In the genomic region with DNA sequence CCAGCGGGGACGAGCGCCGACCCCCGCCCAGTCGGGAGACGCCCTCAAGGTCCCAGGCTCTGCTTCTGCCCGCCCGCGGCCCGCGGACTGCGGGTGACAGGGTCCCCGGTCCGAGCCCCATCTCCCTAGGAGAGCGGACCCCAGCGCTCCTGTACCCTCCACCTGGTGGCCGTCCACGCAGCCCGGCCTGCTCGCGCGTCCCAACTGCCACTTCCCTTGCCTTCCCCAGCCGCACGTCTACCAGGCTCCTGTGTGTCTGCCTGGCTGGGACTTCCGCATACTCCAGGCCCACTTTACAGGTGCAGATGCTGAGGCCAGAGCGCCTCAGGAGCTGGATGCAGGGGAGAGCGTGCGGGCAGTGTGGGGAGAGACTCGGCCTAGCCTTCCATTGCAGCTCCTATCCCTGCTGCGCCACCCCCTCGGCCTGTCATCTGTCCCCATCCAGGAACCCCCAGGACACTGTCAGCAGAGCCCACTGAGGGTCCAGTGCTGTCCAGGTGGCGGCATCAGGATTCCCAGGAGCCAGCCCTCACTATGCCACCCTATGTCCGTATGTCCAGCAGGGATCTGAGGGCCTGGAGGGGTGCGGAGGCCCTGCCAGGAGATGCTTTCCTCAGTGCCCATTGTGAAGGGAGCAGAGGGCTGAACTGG, we compare ENCODE assay signal across 7 cellular contexts. TPM values are rescaled to one million over a fixed set of nuclear protein-coding genes. Genes with fewer than 3 reads are reported as not detected.
A peak's percentile ranks its signal among the peaks of the same experiment; 100 is the strongest.
DNase-seq lines count a peak whose midpoint lies in the region; ATAC-seq and TF ChIP-seq lines count a peak whose summit lies in the region.

No MANE protein-coding gene starts in this region.

- peak overlapping the region; percentile 89 for H2AFZ ChIP-seq in GM23338
- H2AFZ ChIP-seq in trophoblast cell (ENCODE audit: insufficient read depth, low read length, poor library complexity): peak overlapping the region; percentile 85

- H3K23ac ChIP-seq in trophoblast cell (ENCODE audit: low read length): no peak overlapping the region

- peak overlapping the region; percentile 85 for H3K4me2 ChIP-seq in GM23338
- peak overlapping the region; percentile 100 for H3K4me2 ChIP-seq in trophoblast cell (ENCODE audit: low read length)

- H3K4me3 ChIP-seq in GM23338 (peak overlapping the region; percentile 77), SJSA1 (peak overlapping the region; percentile 68), fibroblast of villous mesenchyme (ENCODE audit: low read depth, low read length) (peak overlapping the region; percentile 67), trophoblast cell (ENCODE audit: low read depth, low read length) (peak overlapping the region; percentile 82)

- H3K18ac ChIP-seq in trophoblast cell (ENCODE audit: low read length): peak overlapping the region; percentile 9

- H3K14ac ChIP-seq in trophoblast cell (ENCODE audit: low read length): peak overlapping the region; percentile 82

- peak overlapping the region; percentile 82 for H4K12ac ChIP-seq in trophoblast cell (ENCODE audit: low read depth, low read length)

- WGBS in trophoblast cell (ENCODE audit: extremely low coverage, insufficient coverage, insufficient read length): no CpG with 5 or more reads among the region's 35 CpGs

- peak overlapping the region; percentile 11 for H2BK12ac ChIP-seq in trophoblast cell (ENCODE audit: low read length)

- no peaks in the 10 kb centered on the region; the same call in 2 of the 3 replicates for H3K9me3 Mint-ChIP-seq in GM23338

- H3K27ac ChIP-seq in GM23338 (ENCODE audit: low read depth): no peak overlapping the region
- H3K27ac ChIP-seq in SJSA1: peak overlapping the region; percentile 35; the same call in 1 of the 2 replicates
- peak overlapping the region; percentile 24 for H3K27ac ChIP-seq in trophoblast cell (ENCODE audit: low read depth, low read length)

- H3K36me3 Mint-ChIP-seq in GM23338 (ENCODE audit: low read depth): no peaks in the 10 kb centered on the region; the same call in 2 of the 3 replicates

- H3K9ac ChIP-seq in trophoblast cell (ENCODE audit: low read length): peak overlapping the region; percentile 71

- no peak for TF ChIP-seq CTCF in GM23338 (conservative IDR thresholded peaks at IDR 0.05; ENCODE audit: low read depth in 2 of 2)
- TF ChIP-seq CTCF in fibroblast of villous mesenchyme (IDR thresholded peaks at IDR 0.05; ENCODE audit: insufficient read depth, low read depth, low read length): no peak

- H3K9me3 ChIP-seq in SJSA1 (replicated peaks) (0 out of 2 replicates have a peak, but pooled peaks cover 4% of the 10 kb centered on the region), trophoblast cell (ENCODE audit: insufficient read depth, low read depth, low read length) (no peaks in the 10 kb centered on the region)

- peak overlapping the region; percentile 22 for H2BK5ac ChIP-seq in trophoblast cell (ENCODE audit: low read depth, low read length, poor library complexity)

- peak; percentile 48 for ATAC-seq in GM23338

- H3K27ac Mint-ChIP-seq in GM23338: no peak overlapping the region

- peak overlapping the region; percentile 81 for H3K4me3 Mint-ChIP-seq in GM23338

- no peaks in the 10 kb centered on the region for H4K20me1 ChIP-seq in GM23338 (replicated peaks; ENCODE audit: insufficient read depth)

- peaks cover 16% of the 10 kb centered on the region; the same call in 1 of the 2 replicates for H3F3A ChIP-seq in GM23338 (replicated peaks; ENCODE audit: low read depth)

- H3K36me3 ChIP-seq in GM23338 (ENCODE audit: insufficient read depth) (no peaks in the 10 kb centered on the region), SJSA1 (no peaks in the 10 kb centered on the region), trophoblast cell (ENCODE audit: control insufficient read depth in 1 of 2, insufficient read depth in 2 of 2, low read length in 2 of 2) (no peaks in the 10 kb centered on the region)

- H3K4me1 ChIP-seq in GM23338 (ENCODE audit: insufficient read depth): peaks cover 4% of the 10 kb centered on the region; the same call in 1 of the 2 replicates
- H3K4me1 ChIP-seq in SJSA1 (replicated peaks): peaks cover 13% of the 10 kb centered on the region
- H3K4me1 ChIP-seq in trophoblast cell (ENCODE audit: control insufficient read depth in 1 of 2, insufficient read depth in 2 of 2, low read length in 2 of 2): peaks cover 0 to 5% of the 10 kb centered on the region in 2 experiments

- H3K9me2 ChIP-seq in GM23338 (ENCODE audit: insufficient read depth): no peaks in the 10 kb centered on the region

- peaks cover 19% of the 10 kb centered on the region for H3K27me3 ChIP-seq in GM23338 (ENCODE audit: insufficient read depth)
- no peaks in the 10 kb centered on the region for H3K27me3 ChIP-seq in SJSA1 (replicated peaks)
- H3K27me3 ChIP-seq in trophoblast cell (ENCODE audit: insufficient read depth, low read length): no peaks in the 10 kb centered on the region

- H3K4ac ChIP-seq in trophoblast cell (ENCODE audit: low read depth, low read length): peak overlapping the region; percentile 32

- peak overlapping the region; percentile 92 for H4K91ac ChIP-seq in trophoblast cell (ENCODE audit: low read depth, low read length)

- peaks cover 20% of the 10 kb centered on the region for H3K27me3 Mint-ChIP-seq in GM23338 (ENCODE audit: insufficient read depth, low read depth, poor library complexity)

- H4K8ac ChIP-seq in trophoblast cell (ENCODE audit: low read depth, low read length): peak overlapping the region; percentile 86

- no peaks in the 10 kb centered on the region for H3K79me2 ChIP-seq in GM23338 (replicated peaks; ENCODE audit: insufficient read depth)
- peaks cover 4% of the 10 kb centered on the region for H3K79me2 ChIP-seq in trophoblast cell (ENCODE audit: control insufficient read depth, insufficient read depth, low read length, poor library complexity)

- DNase-seq in GM23338 (ENCODE audit: low spot score) (peak; percentile 54), SJSA1 (ENCODE audit: low read depth in 1 of 2, low spot score in 2 of 2) (no peak), fibroblast of villous mesenchyme (ENCODE audit: low read depth) (no peak), trophoblast cell (peak; percentile 60 to 78), SKM-1 (lab: John Stamatoyannopoulos, UW; ENCODE audit: unreplicated experiment) (no peak), NK-92 (lab: John Stamatoyannopoulos, UW; ENCODE audit: unreplicated experiment) (no peak), RPMI8226 (no peak)

- H2AK5ac ChIP-seq in trophoblast cell (ENCODE audit: low read length): peak overlapping the region; percentile 11

- peaks cover 10% of the 10 kb centered on the region for H3K79me1 ChIP-seq in trophoblast cell (ENCODE audit: low read length)

- no peaks in the 10 kb centered on the region for H3K4me1 Mint-ChIP-seq in GM23338

- peak overlapping the region; percentile 73 for H2BK120ac ChIP-seq in trophoblast cell (ENCODE audit: insufficient read depth, low read length, poor library complexity)

TF ChIP-seq in GM23338, 12 proteins besides CTCF, POLR2A, EP300 and RAD21:
- TF ChIP-seq POLR2AphosphoS5 (IDR thresholded peaks at IDR 0.05; ENCODE audit: low read depth) (0 out of 2 replicates have a peak, but pooled peaks have one; percentile 12), ZNF331 (CRISPR knock-in tag; IDR thresholded peaks at IDR 0.05; ENCODE audit: low read depth) (no peak)

RNA-seq across cellular contexts. Expression of gene ANKRD9, which starts 8.0 kb away (rescaled TPM):
- 73.0 and 95.9 TPM in 2 replicates for total RNA-seq in GM23338 (2014; rRNA removed; shearing (Covaris generic))
- 17.3 and 20.4 TPM in 2 replicates for polyA plus RNA-seq in GM23338 (2016; fragmentation: Nextera tagmentation; extraction: Ambion mirVana)
- total RNA-seq in SJSA1 (2014; rRNA removed; shearing (Covaris generic)): 28.7 and 83.8 TPM in 2 replicates
- total RNA-seq in fibroblast of villous mesenchyme: 16.4 and 26.4 TPM in 2 replicates
- 9.8 and 10.1 TPM in 2 replicates for polyA plus RNA-seq in trophoblast cell (2013)

Comparison
In these comparisons a context has a peak if more than half of its experiments do, and no peak if none do; other contexts are left out.
1. DNase-seq: peak in GM23338 (single experiment) and trophoblast cell (2 of 2); none in SJSA1 (0 of 2), fibroblast of villous mesenchyme (single experiment), SKM-1 (single experiment), NK-92 (single experiment) and RPMI8226 (single experiment).
2. Peak in every context shown above with its lines, with median percentiles within 50 percentile points of each other: H3K4me3 ChIP-seq.